1 cellular context compared by ENCODE assay signal in genomic region chr12:51962-52361, GRCh38. TPM values are rescaled to one million over a fixed set of nuclear protein-coding genes. Genes with fewer than 3 reads are reported as not detected.
"Had no signal": no experiment of that assay in that cellular context is flagged by ENCODE, and none has a peak within 500 bp of the region (broad histone marks: within the 10 kb centered on the region; RNA-seq: fewer than 3 reads in every experiment).

No MANE protein-coding gene starts in this region.

RNA-seq across cellular contexts. Expression of gene IQSEC3, which starts 14.6 kb away (rescaled TPM):
- polyA plus RNA-seq: keratinocyte had no signal
